1 cellular context compared by ENCODE assay signal in the genomic region with DNA sequence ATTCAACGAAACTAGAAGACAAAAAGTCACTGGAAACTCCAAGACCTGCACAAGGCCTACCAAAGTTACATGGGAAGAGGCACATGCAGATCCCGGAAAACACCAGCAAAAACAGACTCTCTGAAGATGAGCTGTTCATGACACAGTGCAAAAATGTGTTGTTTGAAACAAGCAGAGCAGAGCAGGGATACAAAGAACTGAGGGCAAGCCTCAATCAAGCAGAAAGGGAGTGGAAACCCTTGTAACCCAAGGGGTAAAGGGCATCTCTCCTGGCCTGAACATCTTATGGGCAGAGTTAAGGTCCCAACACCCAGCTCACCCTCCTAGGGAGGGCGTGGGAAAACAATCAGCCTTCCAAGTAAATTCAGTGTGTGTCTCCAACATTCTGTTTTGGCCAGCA.
TF ChIP-seq lines count a peak whose summit lies in the region.

No MANE protein-coding gene starts in this region.

TF ChIP-seq in IMR-90, 13 proteins besides CTCF, POLR2A, EP300 and RAD21 (continued from another document):
- TF ChIP-seq NFE2L2 (IDR thresholded peaks at IDR 0.05; ENCODE audit: low read depth, low read length), result no peak
- no peak for TF ChIP-seq MXI1 (IDR thresholded peaks at IDR 0.05; ENCODE audit: borderline replicate concordance, low read depth, low read length)
- no peak for TF ChIP-seq USF2 (IDR thresholded peaks at IDR 0.05; ENCODE audit: low read depth, low read length)
- TF ChIP-seq FOS (IDR thresholded peaks at IDR 0.05; ENCODE audit: low read depth, low read length), result no peak
TF ChIP-seq in IMR-90: peak in this region for 0.
